ENCODE assay signal across 14 cellular contexts in the genomic region with DNA sequence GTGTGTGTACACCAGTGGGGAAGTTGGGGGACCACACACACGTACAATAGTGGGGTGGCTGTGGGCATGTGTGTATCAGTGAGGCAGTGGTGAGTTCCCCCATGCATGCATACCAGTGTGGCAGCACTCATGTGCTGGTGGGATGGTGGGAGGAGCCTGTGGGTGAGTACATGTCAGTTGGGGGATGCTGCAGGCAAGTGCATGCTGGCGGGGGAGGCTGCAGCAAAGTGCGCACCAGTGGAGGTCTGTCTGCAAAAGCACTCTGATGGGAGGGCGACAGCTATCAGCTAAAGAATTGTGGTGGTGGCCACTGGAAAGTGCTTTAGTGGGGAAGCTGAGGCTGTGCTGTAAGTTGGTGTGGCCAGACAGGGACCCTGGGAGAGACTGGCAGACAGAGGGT.
DNase-seq lines count a peak whose midpoint lies in the region; ATAC-seq and TF ChIP-seq lines count a peak whose summit lies in the region.
"Had no signal": no experiment of that assay in that cellular context is flagged by ENCODE, and none has a peak within 500 bp of the region (broad histone marks: within the 10 kb centered on the region; RNA-seq: fewer than 3 reads in every experiment).

No MANE protein-coding gene starts in this region.

- ATAC-seq in stimulated activated effector memory CD8-positive, alpha-beta T cell treated with anti-CD3 and anti-CD28 coated beads, Interleukin-12 subunit alpha, Interleukin-12 subunit beta, amount 100 ng/mL, for 72 hours, result peak; percentile 21
- ATAC-seq in left lobe of liver (no peak), HG03342 (IDR thresholded peaks at IDR 0.05; ENCODE audit: unreplicated experiment) (no peak)
- ATAC-seq: A549; CD8-positive, alpha-beta T cell had no signal

- no peak for TF ChIP-seq CTCF in Loucy (conservative IDR thresholded peaks at IDR 0.05; ENCODE audit: low read length)

- H4K20me1 ChIP-seq in Loucy (ENCODE audit: insufficient read depth, low read length, poor library complexity, severe bottlenecking), result no peaks in the 10 kb centered on the region

- H3K79me1 ChIP-seq in mesendoderm (ENCODE audit: low read length), result no peaks in the 10 kb centered on the region

- H3K4me2 ChIP-seq in Loucy (ENCODE audit: low read depth, low read length, poor library complexity, severe bottlenecking) (no peak overlapping the region), mesendoderm (ENCODE audit: low read length) (no peak overlapping the region)
- H3K4me2 ChIP-seq: A549 had no signal

- peak overlapping the region; percentile 61; the same call in 1 of the 2 replicates for H2AFZ ChIP-seq in Loucy (ENCODE audit: low read length)

- H3K9me3 Mint-ChIP-seq in stimulated activated effector memory CD8-positive, alpha-beta T cell treated with anti-CD3 and anti-CD28 coated beads, Interleukin-12 subunit alpha, Interleukin-12 subunit beta, amount 100 ng/mL, for 72 hours, result no peaks in the 10 kb centered on the region
- no peaks in the 10 kb centered on the region for H3K9me3 Mint-ChIP-seq in activated T-cell treated with anti-CD3 and anti-CD28 coated beads, Interleukin-2, amount 50 U/mL, for 24 hours
- H3K9me3 Mint-ChIP-seq: CD14-positive monocyte; CD8-positive, alpha-beta T cell had no signal

- H2BK120ac ChIP-seq in mesendoderm (ENCODE audit: low read depth, low read length), result no peak overlapping the region

- H3K79me2 ChIP-seq in Loucy (ENCODE audit: insufficient read depth, low read length) (no peaks in the 10 kb centered on the region), mesendoderm (ENCODE audit: control insufficient read depth, insufficient read depth, low read length) (no peaks in the 10 kb centered on the region)

- peaks cover 10% of the 10 kb centered on the region for H3K27me3 Mint-ChIP-seq in activated T-cell treated with anti-CD3 and anti-CD28 coated beads, Interleukin-2, amount 50 U/mL, for 24 hours

- H3K27ac ChIP-seq in mesendoderm (ENCODE audit: low read depth, low read length), result no peak overlapping the region
- H3K27ac ChIP-seq: A549 had no signal

- H2AK5ac ChIP-seq in mesendoderm (ENCODE audit: low read length), result peak overlapping the region; percentile 14

- no CpG with 5 or more reads among the region's 4 CpGs for WGBS in mesendoderm (ENCODE audit: extremely low coverage, insufficient coverage, low lambda C conversion rate)

- H3K56ac ChIP-seq in mesendoderm (ENCODE audit: low read length), result no peak overlapping the region

- H3K9me2 ChIP-seq in Loucy (replicated peaks; ENCODE audit: low read depth, low read length), result no peaks in the 10 kb centered on the region

- no peak for DNase-seq in mesendoderm
- no peak for DNase-seq in stimulated activated effector memory CD8-positive, alpha-beta T cell treated with anti-CD3 and anti-CD28 coated beads, Interleukin-12 subunit alpha, Interleukin-12 subunit beta, amount 100 ng/mL, for 72 hours (ENCODE audit: low spot score in 2 of 2)
- no peak for DNase-seq in activated T-cell treated with anti-CD3 and anti-CD28 coated beads, Interleukin-2, amount 50 U/mL, for 24 hours
- no peak for DNase-seq in left lobe of liver (ENCODE audit: low spot score)
- DNase-seq: COR-L47, DND-41, GOT3, HCEC 1CT, IMR-90 had no signal

- H2BK15ac ChIP-seq in mesendoderm (replicated peaks; ENCODE audit: low read depth), result no peak overlapping the region

- H3K4me1 ChIP-seq in Loucy (ENCODE audit: insufficient read depth, low read length, poor library complexity, severe bottlenecking) (peaks cover 9% of the 10 kb centered on the region), mesendoderm (ENCODE audit: control insufficient read depth, low read depth, low read length) (no peaks in the 10 kb centered on the region)
- H3K4me1 ChIP-seq: A549 had no signal

- H3K4me3 Mint-ChIP-seq in stimulated activated effector memory CD8-positive, alpha-beta T cell treated with anti-CD3 and anti-CD28 coated beads, Interleukin-12 subunit alpha, Interleukin-12 subunit beta, amount 100 ng/mL, for 72 hours, result no peak overlapping the region
- H3K4me3 Mint-ChIP-seq in activated T-cell treated with anti-CD3 and anti-CD28 coated beads, Interleukin-2, amount 50 U/mL, for 24 hours, result no peak overlapping the region
- H3K4me3 Mint-ChIP-seq: CD8-positive, alpha-beta T cell had no signal

- H3K27ac Mint-ChIP-seq in stimulated activated effector memory CD8-positive, alpha-beta T cell treated with anti-CD3 and anti-CD28 coated beads, Interleukin-12 subunit alpha, Interleukin-12 subunit beta, amount 100 ng/mL, for 72 hours, result no peak overlapping the region
- no peak overlapping the region for H3K27ac Mint-ChIP-seq in activated T-cell treated with anti-CD3 and anti-CD28 coated beads, Interleukin-2, amount 50 U/mL, for 24 hours
- H3K27ac Mint-ChIP-seq: CD14-positive monocyte; CD8-positive, alpha-beta T cell had no signal

- no peak overlapping the region for H3K18ac ChIP-seq in mesendoderm (ENCODE audit: low read length)

- no peaks in the 10 kb centered on the region for H3K9me3 ChIP-seq in Loucy (ENCODE audit: insufficient read depth, low read depth, low read length)
- H3K9me3 ChIP-seq: A549 had no signal

- H3K4me1 Mint-ChIP-seq in stimulated activated effector memory CD8-positive, alpha-beta T cell treated with anti-CD3 and anti-CD28 coated beads, Interleukin-12 subunit alpha, Interleukin-12 subunit beta, amount 100 ng/mL, for 72 hours, result no peaks in the 10 kb centered on the region
- no peaks in the 10 kb centered on the region for H3K4me1 Mint-ChIP-seq in activated T-cell treated with anti-CD3 and anti-CD28 coated beads, Interleukin-2, amount 50 U/mL, for 24 hours (ENCODE audit: low read depth)
- H3K4me1 Mint-ChIP-seq: CD14-positive monocyte had no signal

- no peaks in the 10 kb centered on the region for H3F3A ChIP-seq in Loucy (ENCODE audit: low read depth)

- no peak overlapping the region for H3K4ac ChIP-seq in mesendoderm (ENCODE audit: low read depth, low read length)

- no peaks in the 10 kb centered on the region for H3K36me3 ChIP-seq in Loucy (ENCODE audit: insufficient read depth, low read length)
- no peaks in the 10 kb centered on the region for H3K36me3 ChIP-seq in mesendoderm (ENCODE audit: control insufficient read depth, insufficient read depth, low read length)

- H4K5ac ChIP-seq in mesendoderm (ENCODE audit: low read length), result no peak overlapping the region

- H3K4me3 ChIP-seq in Loucy (ENCODE audit: low read length, poor library complexity, severe bottlenecking) (no peak overlapping the region), mesendoderm (ENCODE audit: low read length) (no peak overlapping the region)
- H3K4me3 ChIP-seq: A549 had no signal

- H3K23ac ChIP-seq in mesendoderm (ENCODE audit: low read length), result no peak overlapping the region

- no peaks in the 10 kb centered on the region for H3K36me3 Mint-ChIP-seq in stimulated activated effector memory CD8-positive, alpha-beta T cell treated with anti-CD3 and anti-CD28 coated beads, Interleukin-12 subunit alpha, Interleukin-12 subunit beta, amount 100 ng/mL, for 72 hours
- H3K36me3 Mint-ChIP-seq in activated T-cell treated with anti-CD3 and anti-CD28 coated beads, Interleukin-2, amount 50 U/mL, for 24 hours (ENCODE audit: low read depth), result no peaks in the 10 kb centered on the region
- H3K36me3 Mint-ChIP-seq: CD14-positive monocyte; CD8-positive, alpha-beta T cell had no signal

- no peak overlapping the region for H2BK5ac ChIP-seq in mesendoderm (ENCODE audit: low read length)

- H3K9ac ChIP-seq in Loucy (ENCODE audit: low read depth, low read length, poor library complexity, severe bottlenecking) (no peak overlapping the region), mesendoderm (ENCODE audit: low read length) (no peak overlapping the region)

- H4K8ac ChIP-seq in mesendoderm (ENCODE audit: low read depth, low read length), result no peak overlapping the region

- H3K27me3 ChIP-seq in Loucy (ENCODE audit: insufficient read depth, low read length, poor library complexity, severe bottlenecking) (no peaks in the 10 kb centered on the region), mesendoderm (ENCODE audit: insufficient read depth, low read length, poor library complexity) (no peaks in the 10 kb centered on the region)
